Comparison of ENCODE assay signal across 22 cellular contexts in genomic region chr20:31910071-31910803, GRCh38. TPM values are rescaled to one million over a fixed set of nuclear protein-coding genes. Genes with fewer than 3 reads are reported as not detected.
A peak's percentile ranks its signal among the peaks of the same experiment; 100 is the strongest.
DNase-seq lines count a peak whose midpoint lies in the region; ATAC-seq, FAIRE-seq and TF ChIP-seq lines count a peak whose summit lies in the region.
"Had no signal": no experiment of that assay in that cellular context is flagged by ENCODE, and none has a peak within 500 bp of the region (broad histone marks: within the 10 kb centered on the region; RNA-seq: fewer than 3 reads in every experiment).

No MANE protein-coding gene starts in this region.

- no peak overlapping the region for H3K4ac ChIP-seq in IMR-90 (ENCODE audit: low read depth, low read length)
- H3K4ac ChIP-seq in mesendoderm (ENCODE audit: low read depth, low read length): no peak overlapping the region

- POLR2A ChIA-PET in IMR-90 (lab: Charles Lee; ENCODE audit: unreplicated experiment) (no interaction called here), K562 (lab: Yijun Ruan, JAX) (interaction anchor here (1.2 kb wide), 1 partner anchor 34 kb away, joined by 4 read pairs; no protein-coding TSS in a partner anchor)

- no peak for TF ChIP-seq POLR2A in IMR-90 (IDR thresholded peaks at IDR 0.05; ENCODE audit: low read depth, low read length)
- TF ChIP-seq POLR2A in K562 (conservative IDR thresholded peaks at IDR 0.05): no peak
- no peak for TF ChIP-seq POLR2A in spleen (IDR thresholded peaks at IDR 0.05)
- TF ChIP-seq POLR2A in stomach (IDR thresholded peaks at IDR 0.05): no peak

- H3K4me3 Mint-ChIP-seq in GM23338: no peak overlapping the region; the same call in 2 of the 3 replicates
- H3K4me3 Mint-ChIP-seq: CD4-positive, CD25-positive, alpha-beta regulatory T cell; CD8-positive, alpha-beta memory T cell had no signal

- H3K9me3 Mint-ChIP-seq in GM23338: peaks cover 72% of the 10 kb centered on the region
- H3K9me3 Mint-ChIP-seq: CD4-positive, CD25-positive, alpha-beta regulatory T cell; CD8-positive, alpha-beta memory T cell had no signal

- no peak overlapping the region for H3K4me3 ChIP-seq in GM23338
- H3K4me3 ChIP-seq in IMR-90 (ENCODE audit: insufficient read depth, low read depth, low read length): no peak overlapping the region
- H3K4me3 ChIP-seq in K562: no peak overlapping the region
- no peak overlapping the region for H3K4me3 ChIP-seq in mesendoderm (ENCODE audit: low read length)
- no peak overlapping the region for H3K4me3 ChIP-seq in spleen
- no peak overlapping the region for H3K4me3 ChIP-seq in stomach
- H3K4me3 ChIP-seq: GM12878 had no signal

- H3K56ac ChIP-seq in IMR-90 (ENCODE audit: extremely low read depth, insufficient read depth, low read length) (no peak overlapping the region), mesendoderm (ENCODE audit: low read length) (no peak overlapping the region)

- no peak overlapping the region for H4K5ac ChIP-seq in IMR-90 (ENCODE audit: low read depth, low read length)
- H4K5ac ChIP-seq in mesendoderm (ENCODE audit: low read length): no peak overlapping the region

- H3K27me3 ChIP-seq in GM23338 (ENCODE audit: insufficient read depth) (no peaks in the 10 kb centered on the region), IMR-90 (ENCODE audit: control insufficient read depth, insufficient read depth, low read length) (peaks cover 35% of the 10 kb centered on the region), K562 (ENCODE audit: control insufficient read depth in 2 of 2, insufficient read depth in 2 of 2, low read length in 2 of 2) (peaks cover 4 to 46% of the 10 kb centered on the region in 2 experiments; a peak in 4 of 5 replicates), mesendoderm (ENCODE audit: insufficient read depth, low read length, poor library complexity) (no peaks in the 10 kb centered on the region), spleen (replicated peaks in 1 of 7) (no peaks in the 10 kb centered on the region), stomach (no peaks in the 10 kb centered on the region)
- H3K27me3 ChIP-seq: BE2C had no signal

- H4K8ac ChIP-seq in IMR-90 (ENCODE audit: low read depth in 2 of 2, low read length in 2 of 2) (no peak overlapping the region), mesendoderm (ENCODE audit: low read depth, low read length) (no peak overlapping the region)

- no peak overlapping the region for H3K14ac ChIP-seq in IMR-90 (replicated peaks; ENCODE audit: low read depth, low read length)

- H3K9me3 ChIP-seq in IMR-90 (ENCODE audit: control insufficient read depth, insufficient read depth, low read length): no peaks in the 10 kb centered on the region
- no peaks in the 10 kb centered on the region for H3K9me3 ChIP-seq in K562 (replicated peaks; ENCODE audit: control insufficient read depth, insufficient read depth, low read depth, low read length)
- H3K9me3 ChIP-seq in spleen: no peaks in the 10 kb centered on the region
- no peaks in the 10 kb centered on the region for H3K9me3 ChIP-seq in stomach
- H3K9me3 ChIP-seq: BE2C had no signal

- ATAC-seq in GM23338: no peak
- no peak for ATAC-seq in IMR-90 (ENCODE audit: low read depth)
- ATAC-seq in K562: no peak
- ATAC-seq in HG03457 (IDR thresholded peaks at IDR 0.05; ENCODE audit: unreplicated experiment): no peak
- ATAC-seq: GM12878 had no signal

- intact Hi-C loops in IMR-90 (cut with micrococcal nuclease) (no loop called here), K562 (cut with micrococcal nuclease) (no loop called here), spleen (cut with DNase I; ENCODE audit: low total_unique reads) (no loop called here), stomach (cut with DNase I; ENCODE audit: low total_unique reads) (no loop called here)

- H2BK120ac ChIP-seq in IMR-90 (ENCODE audit: low read depth, low read length) (no peak overlapping the region), mesendoderm (ENCODE audit: low read depth, low read length) (no peak overlapping the region)

- peak overlapping the region; percentile 87 for H2AFZ ChIP-seq in GM23338
- H2AFZ ChIP-seq in IMR-90 (replicated peaks; ENCODE audit: low read length, poor library complexity): peak overlapping the region; percentile 7
- no peak overlapping the region for H2AFZ ChIP-seq in K562 (ENCODE audit: low read depth, low read length)

- no peak overlapping the region for H2BK15ac ChIP-seq in IMR-90 (ENCODE audit: low read depth, low read length)
- H2BK15ac ChIP-seq in mesendoderm (replicated peaks; ENCODE audit: low read depth): no peak overlapping the region

- H2BK5ac ChIP-seq in IMR-90 (ENCODE audit: low read depth, low read length, poor library complexity, severe bottlenecking) (no peak overlapping the region), mesendoderm (ENCODE audit: low read length) (no peak overlapping the region)

- FAIRE-seq in K562 (lab: Jason Lieb, UNC): no peak
- FAIRE-seq: GM12878, HTR-8/SVneo had no signal

- TF ChIP-seq RAD21 in IMR-90 (IDR thresholded peaks at IDR 0.05; ENCODE audit: low read length) (no peak), K562 (CRISPR knock-in tag; conservative IDR thresholded peaks at IDR 0.05 in 1 of 2, IDR thresholded peaks at IDR 0.05 in 1 of 2) (no peak)

- H2AK5ac ChIP-seq in IMR-90 (ENCODE audit: low read depth, low read length) (no peak overlapping the region), mesendoderm (ENCODE audit: low read length) (no peak overlapping the region)

- peaks cover 8% of the 10 kb centered on the region for H3K27me3 Mint-ChIP-seq in GM23338 (ENCODE audit: insufficient read depth, low read depth, poor library complexity)

- 45% methylated on average over 3 of the region's 4 CpGs; no CpG with 5 or more reads in 1 of the 2 experiments for WGBS in IMR-90 (ENCODE audit: extremely low coverage in 2 of 2, insufficient read length in 1 of 2), 2 experiments
- 21% methylated on average over 4 of the region's 4 CpGs for WGBS in K562 (ENCODE audit: insufficient coverage, low coverage, missing lambda C conversion rate)
- no CpG with 5 or more reads among the region's 4 CpGs for WGBS in mesendoderm (ENCODE audit: extremely low coverage, insufficient coverage, low lambda C conversion rate)
- WGBS in spleen, 5 donors: 79 to 91% (median 88%) methylated on average over 4 of the region's 4 CpGs
- WGBS in stomach, 5 donors: 77 to 96% (median 86%) methylated on average over 3 to 4 of the region's 4 CpGs

- H3K4me1 Mint-ChIP-seq in GM23338: peaks cover 49% of the 10 kb centered on the region
- H3K4me1 Mint-ChIP-seq: CD4-positive, CD25-positive, alpha-beta regulatory T cell; CD8-positive, alpha-beta memory T cell had no signal

- no peak overlapping the region for H3K23ac ChIP-seq in IMR-90 (ENCODE audit: low read depth, low read length)
- H3K23ac ChIP-seq in mesendoderm (ENCODE audit: low read length): peak overlapping the region; percentile 6

- no peak overlapping the region for H2AK9ac ChIP-seq in IMR-90 (replicated peaks; ENCODE audit: low read depth, low read length, poor library complexity)

- H3K27ac Mint-ChIP-seq in GM23338: no peak overlapping the region
- H3K27ac Mint-ChIP-seq: CD4-positive, CD25-positive, alpha-beta regulatory T cell; CD8-positive, alpha-beta memory T cell had no signal

- H3K27ac ChIP-seq in GM23338 (ENCODE audit: low read depth) (no peak overlapping the region), IMR-90 (ENCODE audit: insufficient read depth, low read length) (no peak overlapping the region), K562 (ENCODE audit: extremely low read depth, low read depth, low read length) (no peak overlapping the region), mesendoderm (ENCODE audit: low read depth, low read length) (no peak overlapping the region), spleen (no peak overlapping the region), stomach (no peak overlapping the region)
- H3K27ac ChIP-seq: KMS-11 had no signal

- H3K36me3 ChIP-seq in GM23338 (ENCODE audit: insufficient read depth): no peaks in the 10 kb centered on the region
- H3K36me3 ChIP-seq in IMR-90 (ENCODE audit: control insufficient read depth, insufficient read depth, low read length): no peaks in the 10 kb centered on the region
- H3K36me3 ChIP-seq in K562 (ENCODE audit: control insufficient read depth, insufficient read depth, low read length): no peaks in the 10 kb centered on the region
- H3K36me3 ChIP-seq in mesendoderm (ENCODE audit: control insufficient read depth, insufficient read depth, low read length): no peaks in the 10 kb centered on the region
- H3K36me3 ChIP-seq in spleen: no peaks in the 10 kb centered on the region
- H3K36me3 ChIP-seq in stomach: no peaks in the 10 kb centered on the region
- H3K36me3 ChIP-seq: BE2C had no signal

- H3K36me3 Mint-ChIP-seq in GM23338 (ENCODE audit: low read depth): no peaks in the 10 kb centered on the region; the same call in 2 of the 3 replicates
- H3K36me3 Mint-ChIP-seq: CD4-positive, CD25-positive, alpha-beta regulatory T cell; CD8-positive, alpha-beta memory T cell had no signal

- no peak overlapping the region for H3K9ac ChIP-seq in IMR-90 (ENCODE audit: low read depth, low read length)
- no peak overlapping the region for H3K9ac ChIP-seq in K562 (ENCODE audit: insufficient read depth in 1 of 2, low read depth in 2 of 2, low read length in 2 of 2)
- no peak overlapping the region for H3K9ac ChIP-seq in mesendoderm (ENCODE audit: low read length)
- H3K9ac ChIP-seq: KMS-11 had no signal

- H3K18ac ChIP-seq in IMR-90 (ENCODE audit: low read depth, low read length) (no peak overlapping the region), mesendoderm (ENCODE audit: low read length) (no peak overlapping the region)

- no peaks in the 10 kb centered on the region for H3K79me1 ChIP-seq in IMR-90 (ENCODE audit: low read depth in 1 of 2, low read length in 2 of 2)
- no peaks in the 10 kb centered on the region for H3K79me1 ChIP-seq in mesendoderm (ENCODE audit: low read length)

- no peak for DNase-seq in GM23338 (ENCODE audit: low spot score)
- DNase-seq in IMR-90: no peak
- no peak for DNase-seq in K562 (ENCODE audit: extremely low read depth in 1 of 4, low spot score in 3 of 4)
- no peak for DNase-seq in mesendoderm
- DNase-seq in spleen: no peak
- DNase-seq in activated CD8-positive, alpha-beta memory T cell treated with anti-CD3 and anti-CD28 coated beads, Interleukin-2, amount 50 U/mL, for 48 hours: no peak
- DNase-seq in stomach: no peak
- DNase-seq: BE2C; CD4-positive, CD25-positive, alpha-beta regulatory T cell; CD8-positive, alpha-beta memory T cell; COR-L47; DMS 273 treated with DMSO at 0.1 percent for 48 hours; DMS53; DND-41; EL; HCEC 1CT had no signal

- CTCF ChIA-PET in IMR-90 (lab: Yijun Ruan, JAX): no interaction called here
- CTCF ChIA-PET in K562 (lab: Yijun Ruan, JAX; ENCODE audit: low intra/inter-chr PET ratio): no interaction called here

- dilution Hi-C loops in IMR-90 (cut with HindIII; ENCODE audit: low sequenced_read_pairs, unreplicated experiment): no loop called here

- H3F3A ChIP-seq in GM23338 (replicated peaks; ENCODE audit: low read depth): peaks cover 16% of the 10 kb centered on the region

- H4K91ac ChIP-seq in IMR-90 (ENCODE audit: insufficient read depth, low read depth, low read length): no peak overlapping the region

- TF ChIP-seq CTCF in GM23338 (conservative IDR thresholded peaks at IDR 0.05; ENCODE audit: low read depth in 2 of 2): no peak
- no peak for TF ChIP-seq CTCF in IMR-90 (conservative IDR thresholded peaks at IDR 0.05; ENCODE audit: low read depth, low read length)
- TF ChIP-seq CTCF in K562 (IDR thresholded peaks at IDR 0.05 in 2 of 3, conservative IDR thresholded peaks at IDR 0.05 in 1 of 3; ENCODE audit: insufficient read depth in 2 of 3, low read depth in 1 of 3, low read length in 3 of 3): no peak
- TF ChIP-seq CTCF in spleen (IDR thresholded peaks at IDR 0.05 in 8 of 11, conservative IDR thresholded peaks at IDR 0.05 in 3 of 11): no peak
- TF ChIP-seq CTCF in stomach (IDR thresholded peaks at IDR 0.05): no peak

- TF ChIP-seq EP300 in K562 (IDR thresholded peaks at IDR 0.05; ENCODE audit: low read length) (no peak), stomach (IDR thresholded peaks at IDR 0.05) (no peak)

- H3K4me2 ChIP-seq in GM23338 (no peak overlapping the region), IMR-90 (ENCODE audit: low read depth, low read length) (no peak overlapping the region), K562 (ENCODE audit: insufficient read depth, low read length) (no peak overlapping the region), mesendoderm (ENCODE audit: low read length) (no peak overlapping the region)
- H3K4me2 ChIP-seq: KMS-11 had no signal

- in situ Hi-C loops in IMR-90 (cut with MboI; ENCODE audit: low sequenced_read_pairs): no loop called here
- in situ Hi-C loops in K562 (cut with MboI): no loop called here

- H4K20me1 ChIP-seq in GM23338 (replicated peaks; ENCODE audit: insufficient read depth): no peaks in the 10 kb centered on the region
- H4K20me1 ChIP-seq in IMR-90 (ENCODE audit: insufficient read depth, low read length): no peaks in the 10 kb centered on the region
- no peaks in the 10 kb centered on the region for H4K20me1 ChIP-seq in K562 (replicated peaks; ENCODE audit: control insufficient read depth, insufficient read depth, low read length)

- peaks cover 45% of the 10 kb centered on the region for H3K4me1 ChIP-seq in GM23338 (ENCODE audit: insufficient read depth)
- no peaks in the 10 kb centered on the region for H3K4me1 ChIP-seq in IMR-90 (ENCODE audit: control insufficient read depth, insufficient read depth, low read length)
- H3K4me1 ChIP-seq in K562 (replicated peaks in 1 of 2; ENCODE audit: control insufficient read depth in 2 of 2, insufficient read depth in 2 of 2, low read length in 2 of 2): peaks cover 0 to 3% of the 10 kb centered on the region in 2 experiments; a peak in 3 of 5 replicates
- H3K4me1 ChIP-seq in mesendoderm (ENCODE audit: control insufficient read depth, low read depth, low read length): peaks cover 1% of the 10 kb centered on the region
- H3K4me1 ChIP-seq in spleen: no peaks in the 10 kb centered on the region
- no peaks in the 10 kb centered on the region for H3K4me1 ChIP-seq in stomach
- H3K4me1 ChIP-seq: BE2C had no signal

- no peaks in the 10 kb centered on the region; the same call in 1 of the 2 replicates for H3K9me2 ChIP-seq in GM23338 (ENCODE audit: insufficient read depth)

- no peak overlapping the region for H2BK20ac ChIP-seq in IMR-90 (ENCODE audit: low read depth, low read length)

- no peaks in the 10 kb centered on the region for H3K79me2 ChIP-seq in GM23338 (replicated peaks; ENCODE audit: insufficient read depth)
- H3K79me2 ChIP-seq in K562 (ENCODE audit: control insufficient read depth, insufficient read depth, low read length): no peaks in the 10 kb centered on the region
- no peaks in the 10 kb centered on the region for H3K79me2 ChIP-seq in mesendoderm (ENCODE audit: control insufficient read depth, insufficient read depth, low read length)

- H3K9me1 ChIP-seq in IMR-90 (ENCODE audit: insufficient read depth, low read length) (no peaks in the 10 kb centered on the region; the same call in 1 of the 2 replicates), K562 (ENCODE audit: control insufficient read depth, insufficient read depth, low read length) (no peaks in the 10 kb centered on the region)

- BruUV-seq in IMR-90 (replicated peaks; lab: Mats Ljungman, UMichigan): no TSS peak
- BruUV-seq in K562 (replicated peaks; lab: Mats Ljungman, UMichigan): no TSS peak

RNA-seq across cellular contexts. Expression of gene TTLL9, which starts 39.8 kb away (rescaled TPM):
- 0.39 TPM in 1 of 2 replicates, not detected in the other for total RNA-seq in GM23338 (2014; rRNA removed; shearing (Covaris generic))
- not detected in 2 replicates for polyA plus RNA-seq in GM23338 (2016; fragmentation: Nextera tagmentation; extraction: Ambion mirVana)
- total RNA-seq in IMR-90 (2012; rRNA removed): not detected in 2 replicates
- polyA plus RNA-seq in IMR-90 (2012; rRNA removed): not detected in 2 replicates
- not detected in 2 replicates for polyA plus RNA-seq in IMR-90 (2012; cell fraction: cytosol; rRNA removed)
- 0.05 TPM in 1 of 2 replicates, not detected in the other for polyA plus RNA-seq in IMR-90 (2012; cell fraction: nucleus; rRNA removed; ENCODE audit: low replicate concordance)
- total RNA-seq in K562 (2011; cell fraction: chromatin; rRNA removed; ENCODE audit: low replicate concordance): not detected in 2 replicates
- not detected in 2 replicates for total RNA-seq in K562 (2011; cell fraction: nucleolus; rRNA removed)
- total RNA-seq in K562 (2011; cell fraction: nucleoplasm; rRNA removed): not detected in 2 replicates
- not detected in 2 replicates for total RNA-seq in K562 (2014; rRNA removed)
- total RNA-seq in K562 (2014; rRNA removed; fragmentation: Illumina TruSeq; extraction: Trizol): not detected in 2 replicates
- total RNA-seq in K562 (2015; rRNA removed; fragmentation: Illumina TruSeq; extraction: Trizol): not detected in 2 replicates
- total RNA-seq in K562 (2021): not detected in 2 replicates
- polyA plus RNA-seq in K562 (2011; rRNA removed): not detected in 2 replicates
- polyA plus RNA-seq in K562 (2011; cell fraction: cytosol; rRNA removed): not detected in 2 replicates
- not detected in 2 replicates for polyA plus RNA-seq in K562 (2011; cell fraction: nucleus; rRNA removed)
- polyA plus RNA-seq in K562 (2012): not detected in 2 replicates
- polyA plus RNA-seq in K562 (2014; fragmentation: Illumina TruSeq; extraction: Trizol): not detected in 2 replicates
- polyA plus RNA-seq in K562 (2014; fragmentation: Nextera tagmentation; extraction: Ambion mirVana): under 1 TPM in 1 of 2 experiments, not detected in 1; 0.06 TPM
- polyA plus RNA-seq in K562 (2014; rRNA removed): 0.07 TPM in 1 of 2 replicates, not detected in the other
- polyA minus RNA-seq in K562 (2011; rRNA and poly(A)+ RNA removed): not detected in 2 replicates
- polyA minus RNA-seq in K562 (2011; cell fraction: cytosol; rRNA and poly(A)+ RNA removed): not detected in 2 replicates
- not detected in 2 replicates for polyA minus RNA-seq in K562 (2011; cell fraction: nucleus; rRNA and poly(A)+ RNA removed)
- not detected for polyA plus RNA-seq in mesendoderm (2013, experiment 1 of 2)
- polyA plus RNA-seq in mesendoderm (2013, experiment 2 of 2): 0.01 TPM
- under 1 TPM; 0.23 to 0.79 (median 0.37) TPM for total RNA-seq in spleen
- under 1 TPM; 0.22 to 0.33 (median 0.30) TPM for polyA plus RNA-seq in spleen
- under 1 TPM in 2 of 5 donors, not detected in 3; 0.18 to 0.43 TPM for total RNA-seq in stomach
- polyA plus RNA-seq in stomach: under 1 TPM in 1 of 3 donors, not detected in 2; 0.15 TPM
- total RNA-seq: CD4-positive, CD25-positive, alpha-beta regulatory T cell; CD8-positive, alpha-beta memory T cell had no signal
- polyA plus RNA-seq: CD4-positive, CD25-positive, alpha-beta regulatory T cell; CD8-positive, alpha-beta memory T cell had no signal

RNA-seq across cellular contexts. Expression of gene DUSP15, which starts 39.9 kb away (rescaled TPM):
- 2.8 and 5.9 TPM in 2 replicates for total RNA-seq in GM23338 (2014; rRNA removed; shearing (Covaris generic))
- polyA plus RNA-seq in GM23338 (2016; fragmentation: Nextera tagmentation; extraction: Ambion mirVana) (0.61 and 0.99 TPM in 2 replicates), IMR-90 (2012; rRNA removed) (not detected in 2 replicates), K562 (2011; rRNA removed) (not detected in 2 replicates), K562 (2014; fragmentation: Illumina TruSeq; extraction: Trizol) (not detected in 2 replicates), K562 (2014; fragmentation: Nextera tagmentation; extraction: Ambion mirVana) (not detected), K562 (2014; rRNA removed) (0.34 and 0.66 TPM in 2 replicates), spleen (1 to 10 TPM; 2.5 to 6.7 (median 3.0) TPM), stomach (1 to 10 TPM; 2.1 to 4.7 (median 2.9) TPM)
- total RNA-seq in IMR-90 (2012; rRNA removed) (not detected in 2 replicates), K562 (2014; rRNA removed) (not detected in 2 replicates), K562 (2014; rRNA removed; fragmentation: Illumina TruSeq; extraction: Trizol) (not detected in 2 replicates), K562 (2015; rRNA removed; fragmentation: Illumina TruSeq; extraction: Trizol) (not detected in 2 replicates), K562 (2021) (not detected in 2 replicates), spleen (1 to 10 TPM in 6 of 7 donors, under 1 TPM in 1; 0.69 to 7.3 (median 2.1) TPM), stomach (1 to 10 TPM in 1 of 5 donors, under 1 TPM in 1, not detected in 3; 0.45 to 3.9 TPM)
- not detected in 2 replicates for polyA plus RNA-seq in IMR-90 (2012; cell fraction: cytosol; rRNA removed)
- not detected in 2 replicates for polyA plus RNA-seq in IMR-90 (2012; cell fraction: nucleus; rRNA removed; ENCODE audit: low replicate concordance)
- 0.53 TPM in 1 of 2 replicates, not detected in the other for total RNA-seq in K562 (2011; cell fraction: chromatin; rRNA removed; ENCODE audit: low replicate concordance)
- total RNA-seq in K562 (2011; cell fraction: nucleolus; rRNA removed): 0.33 and 0.39 TPM in 2 replicates
- total RNA-seq in K562 (2011; cell fraction: nucleoplasm; rRNA removed): 0.29 and 0.84 TPM in 2 replicates
- polyA plus RNA-seq in K562 (2011; cell fraction: cytosol; rRNA removed): 0.09 and 0.16 TPM in 2 replicates
- polyA plus RNA-seq in K562 (2011; cell fraction: nucleus; rRNA removed): 0.15 and 0.28 TPM in 2 replicates
- 0.22 TPM in 1 of 2 replicates, not detected in the other for polyA plus RNA-seq in K562 (2012)
- polyA minus RNA-seq in K562 (2011; rRNA and poly(A)+ RNA removed): not detected in 2 replicates
- not detected in 2 replicates for polyA minus RNA-seq in K562 (2011; cell fraction: cytosol; rRNA and poly(A)+ RNA removed)
- not detected in 2 replicates for polyA minus RNA-seq in K562 (2011; cell fraction: nucleus; rRNA and poly(A)+ RNA removed)
- 0.27 TPM for polyA plus RNA-seq in mesendoderm (2013, experiment 1 of 2)
- polyA plus RNA-seq in mesendoderm (2013, experiment 2 of 2): 0.15 TPM
- total RNA-seq: CD4-positive, CD25-positive, alpha-beta regulatory T cell; CD8-positive, alpha-beta memory T cell had no signal
- polyA plus RNA-seq: CD4-positive, CD25-positive, alpha-beta regulatory T cell; CD8-positive, alpha-beta memory T cell had no signal

RNA-seq across cellular contexts. Expression of gene PDRG1, which starts 41.6 kb away (rescaled TPM):
- total RNA-seq in GM23338 (2014; rRNA removed; shearing (Covaris generic)): 10.5 and 14.8 TPM in 2 replicates
- 27.8 and 28.4 TPM in 2 replicates for polyA plus RNA-seq in GM23338 (2016; fragmentation: Nextera tagmentation; extraction: Ambion mirVana)
- total RNA-seq in IMR-90 (2012; rRNA removed): 5.0 and 5.8 TPM in 2 replicates
- 15.7 and 16.0 TPM in 2 replicates for polyA plus RNA-seq in IMR-90 (2012; rRNA removed)
- 12.2 and 15.0 TPM in 2 replicates for polyA plus RNA-seq in IMR-90 (2012; cell fraction: cytosol; rRNA removed)
- polyA plus RNA-seq in IMR-90 (2012; cell fraction: nucleus; rRNA removed; ENCODE audit: low replicate concordance): 6.9 and 8.3 TPM in 2 replicates
- total RNA-seq in K562 (2011; cell fraction: chromatin; rRNA removed; ENCODE audit: low replicate concordance): 7.2 and 10.9 TPM in 2 replicates
- total RNA-seq in K562 (2011; cell fraction: nucleolus; rRNA removed): 8.9 and 9.8 TPM in 2 replicates
- total RNA-seq in K562 (2011; cell fraction: nucleoplasm; rRNA removed): 10.8 and 12.4 TPM in 2 replicates
- total RNA-seq in K562 (2014; rRNA removed): 19.9 and 22.2 TPM in 2 replicates
- total RNA-seq in K562 (2014; rRNA removed; fragmentation: Illumina TruSeq; extraction: Trizol): 11.6 and 12.6 TPM in 2 replicates
- total RNA-seq in K562 (2015; rRNA removed; fragmentation: Illumina TruSeq; extraction: Trizol): 13.4 and 14.1 TPM in 2 replicates
- 25.2 and 26.1 TPM in 2 replicates for total RNA-seq in K562 (2021)
- polyA plus RNA-seq in K562 (2011; rRNA removed): 24.8 and 27.8 TPM in 2 replicates
- 23.2 and 23.9 TPM in 2 replicates for polyA plus RNA-seq in K562 (2011; cell fraction: cytosol; rRNA removed)
- polyA plus RNA-seq in K562 (2011; cell fraction: nucleus; rRNA removed): 13.6 and 15.4 TPM in 2 replicates
- 20.8 and 24.1 TPM in 2 replicates for polyA plus RNA-seq in K562 (2012)
- 23.4 and 24.6 TPM in 2 replicates for polyA plus RNA-seq in K562 (2014; fragmentation: Illumina TruSeq; extraction: Trizol)
- 10 to 100 TPM; 38.5 to 58.6 TPM for polyA plus RNA-seq in K562 (2014; fragmentation: Nextera tagmentation; extraction: Ambion mirVana)
- 31.6 and 32.2 TPM in 2 replicates for polyA plus RNA-seq in K562 (2014; rRNA removed)
- 6.9 and 8.1 TPM in 2 replicates for polyA minus RNA-seq in K562 (2011; rRNA and poly(A)+ RNA removed)
- 6.5 TPM in 2 replicates for polyA minus RNA-seq in K562 (2011; cell fraction: cytosol; rRNA and poly(A)+ RNA removed)
- polyA minus RNA-seq in K562 (2011; cell fraction: nucleus; rRNA and poly(A)+ RNA removed): 4.8 and 5.6 TPM in 2 replicates
- polyA plus RNA-seq in mesendoderm (2013, experiment 1 of 2): 14.3 TPM
- polyA plus RNA-seq in mesendoderm (2013, experiment 2 of 2): 14.0 TPM
- 10 to 100 TPM in 4 of 7 donors, 1 to 10 TPM in 3; 8.2 to 13.9 (median 10.4) TPM for total RNA-seq in spleen
- 10 to 100 TPM; 15.8 to 21.1 (median 19.7) TPM for polyA plus RNA-seq in spleen
- 1 to 10 TPM in 3 of 5 donors, under 1 TPM in 1, not detected in 1; 0.58 to 2.8 (median 1.7) TPM for total RNA-seq in stomach
- 10 to 100 TPM; 14.0 to 18.6 (median 14.1) TPM for polyA plus RNA-seq in stomach

RNA-seq across cellular contexts. Expression of gene XKR7, which starts 57.7 kb away (rescaled TPM):
- total RNA-seq in GM23338 (2014; rRNA removed; shearing (Covaris generic)): 3.0 and 3.9 TPM in 2 replicates
- polyA plus RNA-seq in GM23338 (2016; fragmentation: Nextera tagmentation; extraction: Ambion mirVana) (0.61 and 0.64 TPM in 2 replicates), IMR-90 (2012; rRNA removed) (not detected in 2 replicates), K562 (2011; rRNA removed) (not detected in 2 replicates), K562 (2014; fragmentation: Illumina TruSeq; extraction: Trizol) (not detected in 2 replicates), K562 (2014; fragmentation: Nextera tagmentation; extraction: Ambion mirVana) (not detected), K562 (2014; rRNA removed) (not detected in 2 replicates), spleen (under 1 TPM; 0.02 to 0.03 (median 0.02) TPM), stomach (under 1 TPM in 1 of 3 donors, not detected in 2; 0.06 TPM)
- total RNA-seq in IMR-90 (2012; rRNA removed) (not detected in 2 replicates), K562 (2014; rRNA removed) (not detected in 2 replicates), K562 (2014; rRNA removed; fragmentation: Illumina TruSeq; extraction: Trizol) (not detected in 2 replicates), K562 (2015; rRNA removed; fragmentation: Illumina TruSeq; extraction: Trizol) (not detected in 2 replicates), K562 (2021) (0.02 TPM in 1 of 2 replicates, not detected in the other), spleen (under 1 TPM in 5 of 7 donors, not detected in 2; 0.07 to 0.21 (median 0.09) TPM), stomach (under 1 TPM in 3 of 5 donors, not detected in 2; under 0.01 to 0.58 (median 0.37) TPM)
- polyA plus RNA-seq in IMR-90 (2012; cell fraction: cytosol; rRNA removed): not detected in 2 replicates
- polyA plus RNA-seq in IMR-90 (2012; cell fraction: nucleus; rRNA removed; ENCODE audit: low replicate concordance): 0.01 TPM in 1 of 2 replicates, not detected in the other
- not detected in 2 replicates for total RNA-seq in K562 (2011; cell fraction: chromatin; rRNA removed; ENCODE audit: low replicate concordance)
- not detected in 2 replicates for total RNA-seq in K562 (2011; cell fraction: nucleolus; rRNA removed)
- not detected in 2 replicates for total RNA-seq in K562 (2011; cell fraction: nucleoplasm; rRNA removed)
- under 0.01 TPM in 1 of 2 replicates, not detected in the other for polyA plus RNA-seq in K562 (2011; cell fraction: cytosol; rRNA removed)
- not detected in 2 replicates for polyA plus RNA-seq in K562 (2011; cell fraction: nucleus; rRNA removed)
- not detected in 2 replicates for polyA plus RNA-seq in K562 (2012)
- not detected in 2 replicates for polyA minus RNA-seq in K562 (2011; rRNA and poly(A)+ RNA removed)
- polyA minus RNA-seq in K562 (2011; cell fraction: cytosol; rRNA and poly(A)+ RNA removed): not detected in 2 replicates
- polyA minus RNA-seq in K562 (2011; cell fraction: nucleus; rRNA and poly(A)+ RNA removed): not detected in 2 replicates
- 0.67 TPM for polyA plus RNA-seq in mesendoderm (2013, experiment 1 of 2)
- 0.62 TPM for polyA plus RNA-seq in mesendoderm (2013, experiment 2 of 2)
- total RNA-seq: A172; CD8-positive, alpha-beta memory T cell; GM12878; H4 had no signal
- polyA plus RNA-seq: CD4-positive, CD25-positive, alpha-beta regulatory T cell; GM12878 had no signal
